11 cellular contexts compared by ENCODE assay signal in genomic region chr10:61835909-61836232, GRCh38.
DNase-seq lines count a peak whose midpoint lies in the region; ATAC-seq, FAIRE-seq and TF ChIP-seq lines count a peak whose summit lies in the region.
"Had no signal": no experiment of that assay in that cellular context is flagged by ENCODE, and none has a peak within 500 bp of the region (broad histone marks: within the 10 kb centered on the region; RNA-seq: fewer than 3 reads in every experiment).

No MANE protein-coding gene starts in this region.

- H3K9me1 ChIP-seq in keratinocyte (ENCODE audit: control insufficient read depth, extremely low read depth, insufficient read depth, low read length) = no peaks in the 10 kb centered on the region

- H3K4me1 ChIP-seq in keratinocyte (ENCODE audit: control insufficient read depth, extremely low read depth, insufficient read depth, low read length) (peaks cover 24% of the 10 kb centered on the region), thoracic aorta (ENCODE audit: control insufficient read depth in 1 of 2, low read depth in 2 of 2) (peaks cover 10 to 40% of the 10 kb centered on the region in 2 donors)

- no peak for FAIRE-seq in keratinocyte (lab: Jason Lieb, UNC)

- in situ Hi-C loops in brain microvascular endothelial cell (cut with HindIII; ENCODE audit: low pct_ligation_motif_present, low sequenced_read_pairs) = no loop called here

- H4K20me1 ChIP-seq in keratinocyte (ENCODE audit: control insufficient read depth, extremely low read depth, insufficient read depth, low read length) = no peaks in the 10 kb centered on the region

- no peaks in the 10 kb centered on the region for H3K79me2 ChIP-seq in keratinocyte (ENCODE audit: control insufficient read depth, insufficient read depth, low read length)

- TF ChIP-seq CTCF in brain microvascular endothelial cell (IDR thresholded peaks at IDR 0.05; ENCODE audit: low read depth, low read length, missing control alignments) = no peak
- no peak for TF ChIP-seq CTCF in keratinocyte (optimal IDR thresholded peaks at IDR 0.05 in 1 of 3, IDR thresholded peaks at IDR 0.05 in 1 of 3, conservative IDR thresholded peaks at IDR 0.05 in 1 of 3; ENCODE audit: extremely low read depth in 1 of 3, insufficient read depth in 2 of 3, low read length in 3 of 3)
- no peak for TF ChIP-seq CTCF in thoracic aorta (IDR thresholded peaks at IDR 0.05)

- H3K9me3 ChIP-seq in keratinocyte (ENCODE audit: control insufficient read depth, low read depth, low read length) = no peaks in the 10 kb centered on the region
- no peaks in the 10 kb centered on the region for H3K9me3 ChIP-seq in thoracic aorta

- H3K27ac ChIP-seq in brain microvascular endothelial cell (peak overlapping the region; percentile 77), keratinocyte (ENCODE audit: control insufficient read depth, insufficient read depth, low read length) (peak overlapping the region; percentile 37), thoracic aorta (peak overlapping the region; percentile 37 to 62)

- peak; percentile 28 for DNase-seq in DMS 273 (lab: John Stamatoyannopoulos, UW; ENCODE audit: unreplicated experiment)
- DNase-seq in DMS 273 treated with DMSO at 0.1 percent for 48 hours (lab: John Stamatoyannopoulos, UW) = no peak
- DNase-seq in brain microvascular endothelial cell = no peak
- DNase-seq in keratinocyte (ENCODE audit: low read depth, low spot score) = no peak
- no peak for DNase-seq in thoracic aorta (ENCODE audit: low spot score)
- no peak for DNase-seq in HPDE6-E6E7 (ENCODE audit: extremely low spot score)
- DNase-seq in ureter (ENCODE audit: low spot score) = no peak
- no peak for DNase-seq in NCI-H1092 (lab: John Stamatoyannopoulos, UW)
- DNase-seq: 8988T; activated effector memory CD4-positive, alpha-beta T cell treated with anti-CD3 and anti-CD28 coated beads, Interleukin-2, amount 50 U/mL, for 16 hours; NCI-H524 had no signal

- peak overlapping the region; percentile 54 for H2AFZ ChIP-seq in keratinocyte (ENCODE audit: control insufficient read depth, low read length)

- H3K9ac ChIP-seq in keratinocyte (ENCODE audit: control insufficient read depth, extremely low read depth, insufficient read depth, low read length) = no peak overlapping the region

- H3K27me3 ChIP-seq in brain microvascular endothelial cell (replicated peaks) (no peaks in the 10 kb centered on the region), keratinocyte (ENCODE audit: control insufficient read depth, extremely low read depth, insufficient read depth, low read length) (no peaks in the 10 kb centered on the region), thoracic aorta (replicated peaks; ENCODE audit: insufficient read depth) (no peaks in the 10 kb centered on the region)

- H3K36me3 ChIP-seq in brain microvascular endothelial cell (replicated peaks) (no peaks in the 10 kb centered on the region), keratinocyte (ENCODE audit: control insufficient read depth in 2 of 2, extremely low read depth in 1 of 2, insufficient read depth in 2 of 2, low read length in 2 of 2) (no peaks in the 10 kb centered on the region), thoracic aorta (no peaks in the 10 kb centered on the region)

- H3K4me2 ChIP-seq in keratinocyte (ENCODE audit: control insufficient read depth, extremely low read depth, insufficient read depth, low read depth, low read length) = peak overlapping the region; percentile 50

- no peak overlapping the region for H3K4me3 ChIP-seq in brain microvascular endothelial cell (ENCODE audit: low read depth, low read length)
- no peak overlapping the region for H3K4me3 ChIP-seq in keratinocyte (ENCODE audit: control insufficient read depth in 2 of 3, extremely low read depth in 1 of 3, insufficient read depth in 2 of 3, low read depth in 1 of 3, low read length in 3 of 3)
- H3K4me3 ChIP-seq in thoracic aorta = peak overlapping the region; percentile 23

- no peak for ATAC-seq in thoracic aorta (ENCODE audit: insufficient number of reproducible peaks, low FRiP score, low read depth)

- dilution Hi-C loops in keratinocyte (cut with MboI; ENCODE audit: extremely low pct_ligation_motif_present, low sequenced_read_pairs) = no loop called here
